ENCODE assay signal across 9 cellular contexts in the genomic region with DNA sequence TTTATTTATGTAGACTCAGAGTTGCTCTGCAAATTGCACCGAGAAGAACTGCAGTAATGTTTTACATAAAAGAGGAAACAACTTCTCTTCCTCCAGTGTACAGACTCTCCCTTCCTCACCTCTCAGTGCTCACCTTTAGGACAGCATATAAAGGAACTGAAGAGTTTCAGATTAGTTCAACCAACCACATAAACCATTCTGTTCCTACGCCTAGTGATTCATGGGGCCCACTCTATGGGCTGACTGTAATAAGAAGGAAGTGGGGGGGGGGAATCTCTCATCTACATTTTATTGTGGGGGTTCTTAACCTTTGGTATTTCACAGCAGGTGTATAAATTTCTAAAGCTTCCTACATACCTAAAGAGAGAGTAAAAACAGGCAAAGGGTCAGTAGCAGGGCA. TPM values are rescaled to one million over a fixed set of nuclear protein-coding genes. Genes with fewer than 3 reads are reported as not detected.
DNase-seq lines count a peak whose midpoint lies in the region; ATAC-seq and TF ChIP-seq lines count a peak whose summit lies in the region.
"Had no signal": no experiment of that assay in that cellular context is flagged by ENCODE, and none has a peak within 500 bp of the region (broad histone marks: within the 10 kb centered on the region; RNA-seq: fewer than 3 reads in every experiment).

No MANE protein-coding gene starts in this region.

- CTCF ChIA-PET in mammary epithelial cell (lab: Charles Lee; ENCODE audit: low non-redundant PET) (no interaction called here), MCF 10A (lab: Yijun Ruan, JAX) (interaction anchor here (0.6 to 1.1 kb wide), 3 partner anchors 35 to 152 kb away, joined by 3 read pairs; no protein-coding TSS in a partner anchor)

- no peak overlapping the region for H3K9ac ChIP-seq in mammary epithelial cell (ENCODE audit: insufficient read depth, low read length)
- no peak overlapping the region for H3K9ac ChIP-seq in smooth muscle cell (ENCODE audit: low read depth)

- in situ Hi-C loops in mammary epithelial cell (cut with MboI; ENCODE audit: low sequenced_read_pairs in 2 of 2) = loop anchor here in 1 of 2 donors (25.0 kb wide), 2 partner anchors 144 to 719 kb away; a partner anchor contains a TSS

- H3K36me3 Mint-ChIP-seq in MCF 10A (ENCODE audit: insufficient read depth, unreplicated experiment) = peaks cover 70% of the 10 kb centered on the region
- H3K36me3 Mint-ChIP-seq in T-helper 2 cell treated with Interferon-gamma antibody and Interleukin-4, amounts not matched to agents 5 μg/mL and 100 μg/mL, for 36 hours (ENCODE audit: low read depth) = peaks cover 31% of the 10 kb centered on the region

- peaks cover 51% of the 10 kb centered on the region for H3K79me2 ChIP-seq in mammary epithelial cell (ENCODE audit: insufficient read depth, low read length)
- H3K79me2 ChIP-seq in smooth muscle cell (ENCODE audit: low read depth) = no peaks in the 10 kb centered on the region

- dilution Hi-C loops in mammary epithelial cell (cut with HindIII; ENCODE audit: low sequenced_read_pairs) = loop anchor here (5.0 kb wide), 1 partner anchor 34 kb away; a partner anchor contains a TSS

- 6% methylated on average over 2 of the region's 2 CpGs for WGBS in mammary epithelial cell (ENCODE audit: low coverage, missing lambda C conversion rate)
- WGBS in smooth muscle cell (ENCODE audit: low lambda C conversion rate) = 41% methylated on average over 2 of the region's 2 CpGs

- TF ChIP-seq CTCF in mammary epithelial cell (conservative IDR thresholded peaks at IDR 0.05 in 1 of 2, IDR thresholded peaks at IDR 0.05 in 1 of 2; ENCODE audit: extremely low read depth in 1 of 2, insufficient read depth in 1 of 2, low read depth in 1 of 2, low read length in 2 of 2) (no peak), MCF 10A (IDR thresholded peaks at IDR 0.05; ENCODE audit: unreplicated experiment) (no peak), smooth muscle cell (IDR thresholded peaks at IDR 0.05; ENCODE audit: borderline replicate concordance, insufficient read depth, poor library complexity, severe bottlenecking) (no peak)

- peak overlapping the region; percentile 29 for H3K27ac ChIP-seq in mammary epithelial cell (ENCODE audit: insufficient read depth, low read depth, low read length)
- H3K27ac ChIP-seq in smooth muscle cell (ENCODE audit: low read depth) = no peak overlapping the region
- H3K27ac ChIP-seq: C4-2B had no signal

- peak; percentile 42 for DNase-seq in mammary epithelial cell
- DNase-seq in MCF 10A (ENCODE audit: unreplicated experiment) = no peak
- peak; percentile 42 for DNase-seq in T-helper 2 cell treated with Interferon-gamma antibody and Interleukin-4, amounts not matched to agents 5 μg/mL and 100 μg/mL, for 36 hours (ENCODE audit: low spot score)
- DNase-seq in stimulated activated naive CD8-positive, alpha-beta T cell treated with anti-CD3 and anti-CD28 coated beads, Interleukin-15, amount 100 ng/mL, for 72 hours = peak; percentile 36 to 50
- no peak for DNase-seq in amygdala (lab: John Stamatoyannopoulos, UW)
- no peak for DNase-seq in NCI-H2081 treated with DMSO at 0.1 percent for 48 hours (lab: John Stamatoyannopoulos, UW)
- no peak for DNase-seq in smooth muscle cell (lab: John Stamatoyannopoulos, UW; ENCODE audit: unreplicated experiment)

- peak overlapping the region; percentile 7 for H3K4me2 ChIP-seq in mammary epithelial cell (ENCODE audit: insufficient read depth, low read depth, low read length)
- H3K4me2 ChIP-seq in smooth muscle cell = no peak overlapping the region

- no peaks in the 10 kb centered on the region for H3K27me3 Mint-ChIP-seq in MCF 10A (ENCODE audit: insufficient read depth, unreplicated experiment)
- no peaks in the 10 kb centered on the region for H3K27me3 Mint-ChIP-seq in T-helper 2 cell treated with Interferon-gamma antibody and Interleukin-4, amounts not matched to agents 5 μg/mL and 100 μg/mL, for 36 hours (ENCODE audit: low read depth)
- H3K27me3 Mint-ChIP-seq in stimulated activated naive CD8-positive, alpha-beta T cell treated with anti-CD3 and anti-CD28 coated beads, Interleukin-15, amount 100 ng/mL, for 72 hours = no peaks in the 10 kb centered on the region

- BruUV-seq in mammary epithelial cell (replicated peaks; lab: Mats Ljungman, UMichigan) (no TSS peak), MCF 10A (replicated peaks; lab: Mats Ljungman, UMichigan) (no TSS peak)

- peak; percentile 61 for ATAC-seq in HG03045 (IDR thresholded peaks at IDR 0.05; ENCODE audit: unreplicated experiment)
- peak; percentile 100 for ATAC-seq in stimulated activated naive CD8-positive, alpha-beta T cell treated with anti-CD3 and anti-CD28 coated beads, Interleukin-15, amount 100 ng/mL, for 72 hours

- H2AFZ ChIP-seq in mammary epithelial cell (ENCODE audit: low read depth, low read length) = no peak overlapping the region
- no peak overlapping the region for H2AFZ ChIP-seq in smooth muscle cell (ENCODE audit: low read depth)

- peaks cover 16% of the 10 kb centered on the region for H3F3A ChIP-seq in smooth muscle cell (ENCODE audit: low read depth)

- POLR2A ChIA-PET in MCF 10A (lab: Yijun Ruan, JAX) = interaction anchor here (0.7 to 1.3 kb wide), 2 partner anchors 15 to 351 kb away, joined by 3 read pairs; no protein-coding TSS in a partner anchor

- peaks cover 12% of the 10 kb centered on the region for H3K4me1 Mint-ChIP-seq in MCF 10A (ENCODE audit: insufficient read depth, unreplicated experiment)
- H3K4me1 Mint-ChIP-seq in T-helper 2 cell treated with Interferon-gamma antibody and Interleukin-4, amounts not matched to agents 5 μg/mL and 100 μg/mL, for 36 hours (ENCODE audit: low read depth) = peaks cover 14% of the 10 kb centered on the region
- H3K4me1 Mint-ChIP-seq in stimulated activated naive CD8-positive, alpha-beta T cell treated with anti-CD3 and anti-CD28 coated beads, Interleukin-15, amount 100 ng/mL, for 72 hours = peaks cover 23% of the 10 kb centered on the region

- H3K36me3 ChIP-seq in mammary epithelial cell (ENCODE audit: insufficient read depth, low read length) = peaks cover 23% of the 10 kb centered on the region
- peaks cover under 1% of the 10 kb centered on the region for H3K36me3 ChIP-seq in smooth muscle cell (ENCODE audit: low read depth)

- no peaks in the 10 kb centered on the region for H3K9me3 Mint-ChIP-seq in MCF 10A (ENCODE audit: unreplicated experiment)
- no peaks in the 10 kb centered on the region for H3K9me3 Mint-ChIP-seq in T-helper 2 cell treated with Interferon-gamma antibody and Interleukin-4, amounts not matched to agents 5 μg/mL and 100 μg/mL, for 36 hours
- no peaks in the 10 kb centered on the region for H3K9me3 Mint-ChIP-seq in stimulated activated naive CD8-positive, alpha-beta T cell treated with anti-CD3 and anti-CD28 coated beads, Interleukin-15, amount 100 ng/mL, for 72 hours

- H3K4me3 ChIP-seq in mammary epithelial cell (replicated peaks in 1 of 3; ENCODE audit: insufficient read depth in 1 of 3, low read depth in 2 of 3, low read length in 3 of 3) = no peak overlapping the region
- H3K4me3 ChIP-seq in smooth muscle cell = no peak overlapping the region

- no peak overlapping the region for H3K4me3 Mint-ChIP-seq in MCF 10A (ENCODE audit: unreplicated experiment)
- no peak overlapping the region for H3K4me3 Mint-ChIP-seq in T-helper 2 cell treated with Interferon-gamma antibody and Interleukin-4, amounts not matched to agents 5 μg/mL and 100 μg/mL, for 36 hours
- peak overlapping the region; percentile 0 to 28 for H3K4me3 Mint-ChIP-seq in stimulated activated naive CD8-positive, alpha-beta T cell treated with anti-CD3 and anti-CD28 coated beads, Interleukin-15, amount 100 ng/mL, for 72 hours

- H3K27me3 ChIP-seq in mammary epithelial cell (ENCODE audit: insufficient read depth, low read length) (no peaks in the 10 kb centered on the region), smooth muscle cell (ENCODE audit: low read depth) (no peaks in the 10 kb centered on the region)

- no peaks in the 10 kb centered on the region for H3K9me3 ChIP-seq in mammary epithelial cell (replicated peaks; ENCODE audit: insufficient read depth, low read length)
- H3K9me3 ChIP-seq in smooth muscle cell (replicated peaks; ENCODE audit: low read depth) = no peaks in the 10 kb centered on the region

- H3K27ac Mint-ChIP-seq in MCF 10A (ENCODE audit: low read depth, unreplicated experiment) = no peak overlapping the region
- no peak overlapping the region for H3K27ac Mint-ChIP-seq in T-helper 2 cell treated with Interferon-gamma antibody and Interleukin-4, amounts not matched to agents 5 μg/mL and 100 μg/mL, for 36 hours
- no peak overlapping the region for H3K27ac Mint-ChIP-seq in stimulated activated naive CD8-positive, alpha-beta T cell treated with anti-CD3 and anti-CD28 coated beads, Interleukin-15, amount 100 ng/mL, for 72 hours

- intact Hi-C loops in mammary epithelial cell (cut with micrococcal nuclease) = no loop called here
- intact Hi-C loops in MCF 10A (cut with micrococcal nuclease) = no loop called here

- H4K20me1 ChIP-seq in mammary epithelial cell (ENCODE audit: insufficient read depth, low read length) = no peaks in the 10 kb centered on the region
- no peaks in the 10 kb centered on the region for H4K20me1 ChIP-seq in smooth muscle cell (ENCODE audit: low read depth)

- H3K4me1 ChIP-seq in mammary epithelial cell (ENCODE audit: insufficient read depth, low read length) = peaks cover 34% of the 10 kb centered on the region
- no peaks in the 10 kb centered on the region for H3K4me1 ChIP-seq in smooth muscle cell (ENCODE audit: low read depth)

RNA-seq across cellular contexts. Expression of a gene that starts 18.3 kb away (rescaled TPM):
- total RNA-seq in mammary epithelial cell (10 to 100 TPM; 12.2 to 21.2 TPM), MCF 10A (2022) (44.1 and 63.3 TPM in 2 replicates), smooth muscle cell (11.7 and 16.8 TPM in 2 replicates)
- polyA plus RNA-seq in mammary epithelial cell (20.0 TPM), smooth muscle cell (22.0 and 23.6 TPM in 2 replicates)
- 6.3 TPM for polyA minus RNA-seq in mammary epithelial cell

RNA-seq across cellular contexts. Expression of a gene that starts 18.4 kb away (rescaled TPM):
- total RNA-seq in mammary epithelial cell (10 to 100 TPM; 48.0 to 76.8 TPM), MCF 10A (2022) (46.7 and 49.5 TPM in 2 replicates), smooth muscle cell (18.1 and 38.7 TPM in 2 replicates)
- polyA plus RNA-seq in mammary epithelial cell (6.5 TPM), smooth muscle cell (17.4 and 22.9 TPM in 2 replicates)
- polyA minus RNA-seq in mammary epithelial cell = 19.2 TPM

RNA-seq across cellular contexts. Expression of a gene that starts 36.3 kb away (rescaled TPM):
- total RNA-seq in mammary epithelial cell = 10 to 100 TPM; 44.9 to 73.7 TPM
- polyA plus RNA-seq in mammary epithelial cell = 70.6 TPM
- 27.4 TPM for polyA minus RNA-seq in mammary epithelial cell
- 21.7 and 26.0 TPM in 2 replicates for total RNA-seq in MCF 10A (2022)
- 14.2 and 24.7 TPM in 2 replicates for total RNA-seq in smooth muscle cell
- polyA plus RNA-seq in smooth muscle cell = 17.0 and 18.8 TPM in 2 replicates

Comparison
In these comparisons a context has a peak if more than half of its experiments do, and no peak if none do; other contexts are left out.
1. DNase-seq: peak in mammary epithelial cell (single experiment), T-helper 2 cell treated with Interferon-gamma antibody and Interleukin-4, amounts not matched to agents 5 μg/mL and 100 μg/mL, for 36 hours (single experiment) and stimulated activated naive CD8-positive, alpha-beta T cell treated with anti-CD3 and anti-CD28 coated beads, Interleukin-15, amount 100 ng/mL, for 72 hours (2 of 2); none in MCF 10A (single experiment), amygdala (0 of 56), NCI-H2081 treated with DMSO at 0.1 percent for 48 hours (single experiment) and smooth muscle cell (single experiment).
2. H3K4me3 Mint-ChIP-seq: peak in stimulated activated naive CD8-positive, alpha-beta T cell treated with anti-CD3 and anti-CD28 coated beads, Interleukin-15, amount 100 ng/mL, for 72 hours (2 of 2); none in MCF 10A (single experiment) and T-helper 2 cell treated with Interferon-gamma antibody and Interleukin-4, amounts not matched to agents 5 μg/mL and 100 μg/mL, for 36 hours (single experiment).